In genomic region chr3:195385526-195385925, GRCh38 we compare ENCODE assay signal across 13 cellular contexts. TPM values are rescaled to one million over a fixed set of nuclear protein-coding genes. Genes with fewer than 3 reads are reported as not detected.
DNase-seq lines count a peak whose midpoint lies in the region; ATAC-seq and TF ChIP-seq lines count a peak whose summit lies in the region.
"Had no signal": no experiment of that assay in that cellular context is flagged by ENCODE, and none has a peak within 500 bp of the region (broad histone marks: within the 10 kb centered on the region; RNA-seq: fewer than 3 reads in every experiment).

No MANE protein-coding gene starts in this region.

- no TSS peak for BruUV-seq in IMR-90 (replicated peaks; lab: Mats Ljungman, UMichigan)

- no peak overlapping the region for H4K5ac ChIP-seq in IMR-90 (ENCODE audit: low read depth, low read length)

- H3K56ac ChIP-seq in IMR-90 (ENCODE audit: extremely low read depth, insufficient read depth, low read length), result no peak overlapping the region

- H4K91ac ChIP-seq in IMR-90 (ENCODE audit: insufficient read depth, low read depth, low read length), result no peak overlapping the region

- H3K4me2 ChIP-seq in IMR-90 (ENCODE audit: low read depth, low read length), result no peak overlapping the region
- H3K4me2 ChIP-seq: BLaER1 had no signal

- H3K14ac ChIP-seq in IMR-90 (replicated peaks; ENCODE audit: low read depth, low read length), result no peak overlapping the region

- H2BK120ac ChIP-seq in IMR-90 (ENCODE audit: low read depth, low read length), result no peak overlapping the region

- no peaks in the 10 kb centered on the region for H4K20me1 ChIP-seq in IMR-90 (ENCODE audit: insufficient read depth, low read length)

- no peak overlapping the region for H2AK9ac ChIP-seq in IMR-90 (replicated peaks; ENCODE audit: low read depth, low read length, poor library complexity)

- TF ChIP-seq EP300 in upper lobe of left lung (IDR thresholded peaks at IDR 0.05), result peak in 1 of 4 donors; percentile 37

- H3K9me1 ChIP-seq in IMR-90 (ENCODE audit: insufficient read depth, low read length), result no peaks in the 10 kb centered on the region

- H3K23ac ChIP-seq in IMR-90 (ENCODE audit: low read depth, low read length), result no peak overlapping the region

- no peak overlapping the region for H3K4ac ChIP-seq in IMR-90 (ENCODE audit: low read depth, low read length)

- H3K27me3 ChIP-seq in IMR-90 (ENCODE audit: control insufficient read depth, insufficient read depth, low read length) (no peaks in the 10 kb centered on the region), left lung (no peaks in the 10 kb centered on the region), upper lobe of left lung (no peaks in the 10 kb centered on the region)
- H3K27me3 ChIP-seq: BLaER1, pancreas, Peyer's patch had no signal

- in situ Hi-C loops in IMR-90 (cut with MboI; ENCODE audit: low sequenced_read_pairs), result no loop called here

- H2AK5ac ChIP-seq in IMR-90 (ENCODE audit: low read depth, low read length), result no peak overlapping the region

- H3K4me3 Mint-ChIP-seq in CD14-positive monocyte, result no peak overlapping the region
- no peak overlapping the region for H3K4me3 Mint-ChIP-seq in chondrocyte (ENCODE audit: unreplicated experiment)

- H3K4me3 ChIP-seq in IMR-90 (ENCODE audit: insufficient read depth, low read depth, low read length), result no peak overlapping the region
- H3K4me3 ChIP-seq in left lung, result no peak overlapping the region
- H3K4me3 ChIP-seq in upper lobe of left lung, result no peak overlapping the region
- H3K4me3 ChIP-seq: BLaER1, pancreas, Peyer's patch, thoracic aorta had no signal

- H3K27ac ChIP-seq in IMR-90 (ENCODE audit: insufficient read depth, low read length), result no peak overlapping the region
- H3K27ac ChIP-seq in left lung, result peak overlapping the region in 1 of 2 donors; percentile 30
- H3K27ac ChIP-seq in upper lobe of left lung, result no peak overlapping the region
- H3K27ac ChIP-seq: BLaER1, pancreas, Peyer's patch, thoracic aorta had no signal

- H3K9me3 Mint-ChIP-seq in CD14-positive monocyte (no peaks in the 10 kb centered on the region), chondrocyte (ENCODE audit: low read depth) (no peaks in the 10 kb centered on the region)
- no peaks in the 10 kb centered on the region for H3K9me3 Mint-ChIP-seq in activated naive CD4-positive, alpha-beta T cell treated with anti-CD3 and anti-CD28 coated beads, Interleukin-2, amount 50 U/mL, for 72 hours

- TF ChIP-seq CTCF in CD14-positive monocyte (IDR thresholded peaks at IDR 0.05) (no peak), IMR-90 (conservative IDR thresholded peaks at IDR 0.05; ENCODE audit: low read depth, low read length) (no peak), chondrocyte (IDR thresholded peaks at IDR 0.05) (no peak), left lung (IDR thresholded peaks at IDR 0.05) (no peak), upper lobe of left lung (IDR thresholded peaks at IDR 0.05) (no peak)

- H3K36me3 Mint-ChIP-seq in CD14-positive monocyte, result peaks cover 36 to 60% of the 10 kb centered on the region in 2 donors
- H3K36me3 Mint-ChIP-seq in chondrocyte (ENCODE audit: low read depth), result peaks cover 4% of the 10 kb centered on the region
- no peaks in the 10 kb centered on the region for H3K36me3 Mint-ChIP-seq in activated naive CD4-positive, alpha-beta T cell treated with anti-CD3 and anti-CD28 coated beads, Interleukin-2, amount 50 U/mL, for 72 hours

- no peak overlapping the region for H2BK5ac ChIP-seq in IMR-90 (ENCODE audit: low read depth, low read length, poor library complexity, severe bottlenecking)

- H3K4me1 Mint-ChIP-seq in CD14-positive monocyte, result peaks cover 12% of the 10 kb centered on the region
- H3K4me1 Mint-ChIP-seq in chondrocyte (ENCODE audit: low read depth), result peaks cover 26% of the 10 kb centered on the region

- no peak for TF ChIP-seq RAD21 in IMR-90 (IDR thresholded peaks at IDR 0.05; ENCODE audit: low read length)

- H3K36me3 ChIP-seq in IMR-90 (ENCODE audit: control insufficient read depth, insufficient read depth, low read length) (peaks cover 2% of the 10 kb centered on the region; the same call in 1 of the 2 replicates), left lung (peaks cover 0 to 21% of the 10 kb centered on the region in 2 donors), upper lobe of left lung (peaks cover 0 to 10% (median 5%) of the 10 kb centered on the region in 4 donors)
- H3K36me3 ChIP-seq: pancreas had no signal

- no peak for DNase-seq in CD14-positive monocyte (ENCODE audit: low spot score)
- peak; percentile 23 for DNase-seq in IMR-90
- no peak for DNase-seq in chondrocyte (ENCODE audit: low spot score)
- DNase-seq in left lung, result no peak
- DNase-seq in upper lobe of left lung, result no peak
- DNase-seq in activated CD4-positive, alpha-beta T cell treated with anti-CD3 and anti-CD28 coated beads for 1 hour, result no peak
- DNase-seq in activated naive CD4-positive, alpha-beta T cell treated with anti-CD3 and anti-CD28 coated beads, Interleukin-2, amount 50 U/mL, for 72 hours (ENCODE audit: low spot score in 2 of 2), result no peak
- DNase-seq: NCI-H2029, pancreas, Peyer's patch had no signal

- H3K79me1 ChIP-seq in IMR-90 (ENCODE audit: low read depth in 1 of 2, low read length in 2 of 2), result peaks cover 12 to 36% of the 10 kb centered on the region in 2 experiments

- H4K8ac ChIP-seq in IMR-90 (ENCODE audit: low read depth in 2 of 2, low read length in 2 of 2), result no peak overlapping the region

- dilution Hi-C loops in IMR-90 (cut with HindIII; ENCODE audit: low sequenced_read_pairs, unreplicated experiment), result no loop called here

- ATAC-seq in IMR-90 (ENCODE audit: low read depth), result peak; percentile 53
- peak; percentile 90 for ATAC-seq in left lung
- no peak for ATAC-seq in upper lobe of left lung (ENCODE audit: low FRiP score in 2 of 2)
- no peak for ATAC-seq in GM18861 (IDR thresholded peaks at IDR 0.05; ENCODE audit: unreplicated experiment)
- no peak for ATAC-seq in activated naive CD4-positive, alpha-beta T cell treated with anti-CD3 and anti-CD28 coated beads, Interleukin-2, amount 50 U/mL, for 72 hours
- ATAC-seq: pancreas had no signal

- no peak overlapping the region for H2BK15ac ChIP-seq in IMR-90 (ENCODE audit: low read depth, low read length)

- TF ChIP-seq POLR2A in IMR-90 (IDR thresholded peaks at IDR 0.05; ENCODE audit: low read depth, low read length) (no peak), upper lobe of left lung (IDR thresholded peaks at IDR 0.05) (no peak)

- no peaks in the 10 kb centered on the region for H3K27me3 Mint-ChIP-seq in CD14-positive monocyte (ENCODE audit: low read depth in 3 of 3)
- H3K27me3 Mint-ChIP-seq in chondrocyte (ENCODE audit: low read depth), result no peaks in the 10 kb centered on the region

- intact Hi-C loops in CD14-positive monocyte (cut with micrococcal nuclease), result no loop called here
- intact Hi-C loops in IMR-90 (cut with micrococcal nuclease), result no loop called here
- intact Hi-C loops in left lung (cut with DNase I), result no loop called here

- H3K27ac Mint-ChIP-seq in CD14-positive monocyte (peak overlapping the region in 4 of 7 donors; percentile 18 to 64 (median 21)), chondrocyte (ENCODE audit: unreplicated experiment) (peak overlapping the region; percentile 65)
- no peak overlapping the region for H3K27ac Mint-ChIP-seq in activated naive CD4-positive, alpha-beta T cell treated with anti-CD3 and anti-CD28 coated beads, Interleukin-2, amount 50 U/mL, for 72 hours

- no peak overlapping the region for H2AFZ ChIP-seq in IMR-90 (replicated peaks; ENCODE audit: low read length, poor library complexity)

- H2BK20ac ChIP-seq in IMR-90 (ENCODE audit: low read depth, low read length), result no peak overlapping the region

- no peak overlapping the region for H3K18ac ChIP-seq in IMR-90 (ENCODE audit: low read depth, low read length)

- CTCF ChIA-PET in IMR-90 (lab: Yijun Ruan, JAX), result no interaction called here

- POLR2A ChIA-PET in IMR-90 (lab: Charles Lee; ENCODE audit: unreplicated experiment), result no interaction called here

- no peak overlapping the region for H3K9ac ChIP-seq in IMR-90 (ENCODE audit: low read depth, low read length)
- H3K9ac ChIP-seq: BLaER1 had no signal

- WGBS in IMR-90 (ENCODE audit: extremely low coverage in 2 of 2, insufficient read length in 1 of 2), 2 experiments, result 83% methylated on average over 1 of the region's 2 CpGs; no CpG with 5 or more reads in 1 of the 2 experiments
- 29 to 31% methylated on average over 2 of the region's 2 CpGs for WGBS in upper lobe of left lung, 2 donors

- H3K4me1 ChIP-seq in IMR-90 (ENCODE audit: control insufficient read depth, insufficient read depth, low read length), result peaks cover 2% of the 10 kb centered on the region; the same call in 1 of the 2 replicates
- peaks cover 8 to 15% of the 10 kb centered on the region in 2 donors for H3K4me1 ChIP-seq in left lung
- peaks cover 9 to 14% (median 12%) of the 10 kb centered on the region in 4 donors for H3K4me1 ChIP-seq in upper lobe of left lung
- H3K4me1 ChIP-seq: BLaER1 had no signal

- H3K9me3 ChIP-seq in IMR-90 (ENCODE audit: control insufficient read depth, insufficient read depth, low read length) (no peaks in the 10 kb centered on the region), left lung (no peaks in the 10 kb centered on the region), upper lobe of left lung (no peaks in the 10 kb centered on the region)
- H3K9me3 ChIP-seq: BLaER1, pancreas, Peyer's patch, thoracic aorta had no signal

TF ChIP-seq in IMR-90, 13 proteins besides CTCF, POLR2A, EP300 and RAD21 (continues in another document):
- TF ChIP-seq RFX5 (IDR thresholded peaks at IDR 0.05; ENCODE audit: low read depth, low read length) (no peak), NFE2L2 (IDR thresholded peaks at IDR 0.05; ENCODE audit: low read depth, low read length) (no peak), MAZ (IDR thresholded peaks at IDR 0.05; ENCODE audit: borderline replicate concordance, low read depth, low read length) (no peak), MXI1 (IDR thresholded peaks at IDR 0.05; ENCODE audit: borderline replicate concordance, low read depth, low read length) (no peak), USF2 (IDR thresholded peaks at IDR 0.05; ENCODE audit: low read depth, low read length) (no peak)

RNA-seq across cellular contexts. Expression of gene ACAP2, which starts 57.3 kb away (rescaled TPM):
- polyA plus RNA-seq in CD14-positive monocyte (10 to 100 TPM; 71.6 to 96.5 TPM), IMR-90 (2012; rRNA removed) (8.3 and 11.9 TPM in 2 replicates)
- total RNA-seq in IMR-90 (2012; rRNA removed) (35.1 and 55.8 TPM in 2 replicates), chondrocyte (43.3 to 47.5 TPM (median 45.0 TPM) in 3 replicates), left lung (10 to 100 TPM; 44.7 to 78.7 TPM), upper lobe of left lung (10 to 100 TPM; 30.6 to 75.2 (median 52.3) TPM)
- 1.8 and 2.2 TPM in 2 replicates for polyA plus RNA-seq in IMR-90 (2012; cell fraction: cytosol; rRNA removed)
- polyA plus RNA-seq in IMR-90 (2012; cell fraction: nucleus; rRNA removed; ENCODE audit: low replicate concordance), result 2.2 and 17.1 TPM in 2 replicates
- 10 to 100 TPM; 46.3 to 75.8 TPM for total RNA-seq in activated naive CD4-positive, alpha-beta T cell treated with anti-CD3 and anti-CD28 coated beads, Interleukin-2, amount 50 U/mL, for 72 hours

Comparison
In these comparisons a context has a peak if more than half of its experiments do, and no peak if none do; other contexts are left out.
1. H3K27ac Mint-ChIP-seq: peak in CD14-positive monocyte (4 of 7) and chondrocyte (single experiment); none in activated naive CD4-positive, alpha-beta T cell treated with anti-CD3 and anti-CD28 coated beads, Interleukin-2, amount 50 U/mL, for 72 hours (0 of 2).
2. ATAC-seq: peak in IMR-90 (single experiment) and left lung (single experiment); none in upper lobe of left lung (0 of 2), GM18861 (single experiment) and activated naive CD4-positive, alpha-beta T cell treated with anti-CD3 and anti-CD28 coated beads, Interleukin-2, amount 50 U/mL, for 72 hours (0 of 2).